In the genomic region with DNA sequence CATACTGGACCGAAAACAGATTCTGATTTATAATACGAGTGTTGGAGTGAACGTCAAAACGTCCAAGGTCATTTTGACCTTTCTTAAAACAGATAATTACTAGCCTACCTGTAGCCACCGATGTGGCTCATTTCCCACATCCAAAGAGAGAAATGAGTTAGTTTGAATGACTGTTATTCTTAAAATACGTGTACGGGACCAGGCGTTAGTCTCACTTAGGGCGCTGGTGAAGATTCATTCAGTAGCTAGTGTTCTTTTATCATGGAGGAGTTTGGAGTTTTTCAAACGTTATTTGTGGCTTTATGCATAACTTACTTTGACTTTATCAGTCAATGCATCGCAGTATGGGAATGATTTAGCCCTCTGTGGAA, we compare ENCODE assay signal across 10 cellular contexts. TPM values are rescaled to one million over a fixed set of nuclear protein-coding genes. Genes with fewer than 3 reads are reported as not detected.
DNase-seq lines count a peak whose midpoint lies in the region; ATAC-seq, FAIRE-seq and TF ChIP-seq lines count a peak whose summit lies in the region.
"Had no signal": no experiment of that assay in that cellular context is flagged by ENCODE, and none has a peak within 500 bp of the region (broad histone marks: within the 10 kb centered on the region; RNA-seq: fewer than 3 reads in every experiment).

No MANE protein-coding gene starts in this region.

- no peaks in the 10 kb centered on the region for H3K36me3 ChIP-seq in HepG2 (replicated peaks in 1 of 2; ENCODE audit: control insufficient read depth in 1 of 2, insufficient read depth in 2 of 2, low read length in 2 of 2)
- H3K36me3 ChIP-seq in tibial nerve = no peaks in the 10 kb centered on the region

- H3K4me3 ChIP-seq in astrocyte of the spinal cord (ENCODE audit: low read depth, low read length) (peak overlapping the region; percentile 75), HepG2 (replicated peaks in 1 of 3; ENCODE audit: insufficient read depth in 1 of 3, low read depth in 2 of 3, low read length in 3 of 3) (peak overlapping the region; percentile 71 to 84 (median 80)), tibial nerve (peak overlapping the region; percentile 8 to 80 (median 56))

- WGBS in HepG2 (ENCODE audit: low lambda C conversion rate) = 6% methylated on average over 11 of the region's 11 CpGs
- WGBS in tibial nerve, 2 donors = 31 to 36% methylated on average over 11 of the region's 11 CpGs

- H3K4me2 ChIP-seq in HepG2 (ENCODE audit: low read depth, low read length) = peak overlapping the region; percentile 94

- no peaks in the 10 kb centered on the region for H4K20me1 ChIP-seq in HepG2 (ENCODE audit: insufficient read depth, low read length)

- no peak for TF ChIP-seq RAD21 in HepG2 (CRISPR knock-in tag; IDR thresholded peaks at IDR 0.05)

- H2AFZ ChIP-seq in HepG2 (ENCODE audit: low read length) = no peak overlapping the region

- peaks cover 41% of the 10 kb centered on the region for H3K4me1 ChIP-seq in HepG2 (ENCODE audit: insufficient read depth, low read length)
- H3K4me1 ChIP-seq in tibial nerve = peaks cover 0 to 13% (median 0%) of the 10 kb centered on the region in 4 donors

- peak overlapping the region; percentile 75 for H3K9ac ChIP-seq in HepG2 (ENCODE audit: insufficient read depth, low read depth, low read length)

- H3K27ac ChIP-seq in HepG2 (ENCODE audit: extremely low read length, insufficient read depth, low read length) (no peak overlapping the region), tibial nerve (peak overlapping the region in 2 of 4 donors; percentile 62 to 83)

- no peaks in the 10 kb centered on the region for H3K36me3 Mint-ChIP-seq in activated CD8-positive, alpha-beta T cell treated with anti-CD3 and anti-CD28 coated beads, Interleukin-2, amount 10 ng/mL, durations not matched to agents 7 days and 5 days (ENCODE audit: low read depth)
- no peaks in the 10 kb centered on the region for H3K36me3 Mint-ChIP-seq in activated CD8-positive, alpha-beta T cell treated with anti-CD3 and anti-CD28 coated beads for 36 hours (ENCODE audit: low read depth)

- CTCF ChIA-PET in activated CD8-positive, alpha-beta T cell treated with anti-CD3 and anti-CD28 coated beads, Interleukin-2, amount 10 ng/mL, durations not matched to agents 7 days and 5 days (lab: Charles Lee) = interaction anchor here (1.7 kb wide), 1 partner anchor 17 kb away, joined by 5 read pairs; no protein-coding TSS in a partner anchor
- CTCF ChIA-PET in activated CD8-positive, alpha-beta T cell treated with anti-CD3 and anti-CD28 coated beads for 36 hours (lab: Charles Lee) = interaction anchor here (2.1 kb wide), 1 partner anchor 17 kb away, joined by 7 read pairs; no protein-coding TSS in a partner anchor
- CTCF ChIA-PET in HepG2 (lab: Yijun Ruan, JAX; ENCODE audit: low intra/inter-chr PET ratio, low total read pairs) = no interaction called here

- TSS peak; percentile 52 for BruUV-seq in HepG2 (replicated peaks; lab: Mats Ljungman, UMichigan)

- FAIRE-seq in HepG2 (lab: Jason Lieb, UNC) = no peak

- H3K4me3 Mint-ChIP-seq in activated CD8-positive, alpha-beta T cell treated with anti-CD3 and anti-CD28 coated beads, Interleukin-2, amount 10 ng/mL, durations not matched to agents 7 days and 5 days = peak overlapping the region; percentile 49
- no peak overlapping the region for H3K4me3 Mint-ChIP-seq in activated CD8-positive, alpha-beta T cell treated with anti-CD3 and anti-CD28 coated beads for 36 hours

- H3K9me3 ChIP-seq in HepG2 (ENCODE audit: low read length) (no peaks in the 10 kb centered on the region), tibial nerve (no peaks in the 10 kb centered on the region)

- ATAC-seq in activated CD8-positive, alpha-beta T cell treated with anti-CD3 and anti-CD28 coated beads, Interleukin-2, amount 10 ng/mL, durations not matched to agents 7 days and 5 days = no peak
- ATAC-seq in activated CD8-positive, alpha-beta T cell treated with anti-CD3 and anti-CD28 coated beads for 36 hours = no peak
- ATAC-seq in HepG2 (no peak), HG03039 (IDR thresholded peaks at IDR 0.05; ENCODE audit: unreplicated experiment) (no peak)

- H3K79me2 ChIP-seq in HepG2 (ENCODE audit: insufficient read depth, low read length) = peaks cover 19% of the 10 kb centered on the region

- DNase-seq in activated CD8-positive, alpha-beta T cell treated with anti-CD3 and anti-CD28 coated beads, Interleukin-2, amount 10 ng/mL, durations not matched to agents 7 days and 5 days = no peak
- DNase-seq in activated CD8-positive, alpha-beta T cell treated with anti-CD3 and anti-CD28 coated beads for 36 hours = no peak
- peak; percentile 7 for DNase-seq in astrocyte of the spinal cord (ENCODE audit: low read depth, low spot score)
- no peak for DNase-seq in HepG2 (ENCODE audit: low spot score)
- no peak for DNase-seq in tibial nerve (ENCODE audit: low spot score in 2 of 2)
- DNase-seq in AG08396 (ENCODE audit: low spot score) = no peak
- DNase-seq in RPMI8226 = no peak
- DNase-seq: AML-193, NCI-H1436 treated with DMSO at 0.1 percent for 48 hours had no signal

- POLR2A ChIA-PET in activated CD8-positive, alpha-beta T cell treated with anti-CD3 and anti-CD28 coated beads, Interleukin-2, amount 10 ng/mL, durations not matched to agents 7 days and 5 days (lab: Charles Lee) = no interaction called here
- POLR2A ChIA-PET in activated CD8-positive, alpha-beta T cell treated with anti-CD3 and anti-CD28 coated beads for 36 hours (lab: Charles Lee) = no interaction called here
- POLR2A ChIA-PET in HepG2 (lab: Yijun Ruan, JAX) = interaction anchor here (1.1 to 1.9 kb wide), 2 partner anchors 17 to 45 kb away, joined by 4 read pairs; no protein-coding TSS in a partner anchor

- TF ChIP-seq CTCF in activated CD8-positive, alpha-beta T cell treated with anti-CD3 and anti-CD28 coated beads for 36 hours (IDR thresholded peaks at IDR 0.05) = no peak
- TF ChIP-seq CTCF in astrocyte of the spinal cord (IDR thresholded peaks at IDR 0.05; ENCODE audit: low read depth, low read length) = no peak
- no peak for TF ChIP-seq CTCF in HepG2 (CRISPR knock-in tag; IDR thresholded peaks at IDR 0.05)
- TF ChIP-seq CTCF in tibial nerve (IDR thresholded peaks at IDR 0.05) = no peak

- intact Hi-C loops in activated CD8-positive, alpha-beta T cell treated with anti-CD3 and anti-CD28 coated beads for 36 hours (cut with micrococcal nuclease) = no loop called here
- intact Hi-C loops in HepG2 (cut with micrococcal nuclease; ENCODE audit: unreplicated experiment) = loop anchor here (5.0 kb wide), 2 partner anchors 102 to 212 kb away; no protein-coding TSS in a partner anchor

- H3K9me3 Mint-ChIP-seq in activated CD8-positive, alpha-beta T cell treated with anti-CD3 and anti-CD28 coated beads, Interleukin-2, amount 10 ng/mL, durations not matched to agents 7 days and 5 days (ENCODE audit: insufficient read depth) = no peaks in the 10 kb centered on the region
- H3K9me3 Mint-ChIP-seq in activated CD8-positive, alpha-beta T cell treated with anti-CD3 and anti-CD28 coated beads for 36 hours = no peaks in the 10 kb centered on the region

- no peak for TF ChIP-seq POLR2A in HepG2 (IDR thresholded peaks at IDR 0.05; ENCODE audit: insufficient read depth in 1 of 2, low read depth in 2 of 2, low read length in 2 of 2)
- TF ChIP-seq POLR2A in tibial nerve (IDR thresholded peaks at IDR 0.05) = no peak

- TF ChIP-seq EP300 in HepG2 (IDR thresholded peaks at IDR 0.05; ENCODE audit: low read depth in 2 of 2, low read length in 2 of 2) (no peak), HepG2 (CRISPR knock-in tag; IDR thresholded peaks at IDR 0.05; ENCODE audit: borderline replicate concordance) (no peak), tibial nerve (IDR thresholded peaks at IDR 0.05) (no peak)

- H3K27me3 ChIP-seq in HepG2 (ENCODE audit: control insufficient read depth in 1 of 2, insufficient read depth in 2 of 2, low read length in 2 of 2) (no peaks in the 10 kb centered on the region; a peak in 1 of 5 replicates), tibial nerve (no peaks in the 10 kb centered on the region)

- no peak overlapping the region for H3K27ac Mint-ChIP-seq in activated CD8-positive, alpha-beta T cell treated with anti-CD3 and anti-CD28 coated beads, Interleukin-2, amount 10 ng/mL, durations not matched to agents 7 days and 5 days
- H3K27ac Mint-ChIP-seq in activated CD8-positive, alpha-beta T cell treated with anti-CD3 and anti-CD28 coated beads for 36 hours = no peak overlapping the region

- peaks cover 40% of the 10 kb centered on the region for H3K27me3 Mint-ChIP-seq in activated CD8-positive, alpha-beta T cell treated with anti-CD3 and anti-CD28 coated beads, Interleukin-2, amount 10 ng/mL, durations not matched to agents 7 days and 5 days (ENCODE audit: low read depth)
- peaks cover 28% of the 10 kb centered on the region for H3K27me3 Mint-ChIP-seq in activated CD8-positive, alpha-beta T cell treated with anti-CD3 and anti-CD28 coated beads for 36 hours

- peaks cover 9% of the 10 kb centered on the region for H3K4me1 Mint-ChIP-seq in activated CD8-positive, alpha-beta T cell treated with anti-CD3 and anti-CD28 coated beads, Interleukin-2, amount 10 ng/mL, durations not matched to agents 7 days and 5 days (ENCODE audit: low read depth)
- H3K4me1 Mint-ChIP-seq in activated CD8-positive, alpha-beta T cell treated with anti-CD3 and anti-CD28 coated beads for 36 hours (ENCODE audit: low read depth) = peaks cover 5% of the 10 kb centered on the region

- in situ Hi-C loops in astrocyte of the spinal cord (cut with HindIII; ENCODE audit: low sequenced_read_pairs) = no loop called here
- in situ Hi-C loops in HepG2 (cut with HindIII; ENCODE audit: extremely low pct_ligation_motif_present, low pct_unique_long_range_greater_than_20kb) = loop anchor here (10.0 kb wide), 3 partner anchors 99 to 209 kb away; no protein-coding TSS in a partner anchor

RNA-seq across cellular contexts. Expression of gene BICC1, which starts 1.4 kb away (rescaled TPM):
- not detected for total RNA-seq in activated CD8-positive, alpha-beta T cell treated with anti-CD3 and anti-CD28 coated beads, Interleukin-2, amount 10 ng/mL, durations not matched to agents 7 days and 5 days
- not detected for total RNA-seq in activated CD8-positive, alpha-beta T cell treated with anti-CD3 and anti-CD28 coated beads for 36 hours
- total RNA-seq in HepG2 (2016; rRNA removed; fragmentation: Illumina TruSeq; extraction: Trizol) = 0.15 and 0.18 TPM in 2 replicates
- not detected in 2 replicates for total RNA-seq in HepG2 (2016; cell fraction: cytosol; rRNA removed; fragmentation: Illumina TruSeq; extraction: Trizol; ENCODE audit: low read depth)
- total RNA-seq in HepG2 (2016; cell fraction: insoluble cytoplasmic fraction; rRNA removed; fragmentation: Illumina TruSeq; extraction: Trizol) = 0.16 and 0.28 TPM in 2 replicates
- total RNA-seq in HepG2 (2016; cell fraction: membrane; rRNA removed; fragmentation: Illumina TruSeq; extraction: Trizol) = 0.03 and 0.06 TPM in 2 replicates
- total RNA-seq in HepG2 (2016; cell fraction: nucleus; rRNA removed; fragmentation: Illumina TruSeq; extraction: Trizol) = 0.13 and 0.40 TPM in 2 replicates
- 1.3 and 1.5 TPM in 2 replicates for polyA plus RNA-seq in HepG2 (2011; rRNA removed)
- polyA plus RNA-seq in HepG2 (2011; cell fraction: cytosol; rRNA removed) = 0.98 and 1.2 TPM in 2 replicates
- polyA plus RNA-seq in HepG2 (2011; cell fraction: nucleus; rRNA removed) = 1.0 and 1.8 TPM in 2 replicates
- 2.1 and 4.0 TPM in 2 replicates for polyA plus RNA-seq in HepG2 (2012)
- polyA plus RNA-seq in HepG2 (2016; cell fraction: cytosol; fragmentation: Illumina TruSeq; extraction: Trizol; ENCODE audit: low read depth) = not detected in 2 replicates
- polyA plus RNA-seq in HepG2 (2016; cell fraction: insoluble cytoplasmic fraction; fragmentation: Illumina TruSeq; extraction: Trizol; ENCODE audit: low read depth) = 0.14 and 0.22 TPM in 2 replicates
- 0.05 and 0.06 TPM in 2 replicates for polyA plus RNA-seq in HepG2 (2016; cell fraction: membrane; fragmentation: Illumina TruSeq; extraction: Trizol; ENCODE audit: low read depth)
- polyA plus RNA-seq in HepG2 (2016; cell fraction: nucleus; fragmentation: Illumina TruSeq; extraction: Trizol; ENCODE audit: insufficient read depth, low read depth) = 0.11 TPM in 2 replicates
- 8.3 and 12.6 TPM in 2 replicates for polyA minus RNA-seq in HepG2 (2011; rRNA and poly(A)+ RNA removed; ENCODE audit: low replicate concordance)
- 4.4 and 6.9 TPM in 2 replicates for polyA minus RNA-seq in HepG2 (2011; cell fraction: cytosol; rRNA and poly(A)+ RNA removed)
- 10.0 and 10.9 TPM in 2 replicates for polyA minus RNA-seq in HepG2 (2011; cell fraction: nucleus; rRNA and poly(A)+ RNA removed)
- total RNA-seq in tibial nerve = 10 to 100 TPM; 28.8 to 39.0 (median 30.5) TPM

Comparison
In these comparisons a context has a peak if more than half of its experiments do, and no peak if none do; other contexts are left out.
1. RNA of gene BICC1, which starts 1.4 kb away (total RNA-seq): 28.8 to 39.0 TPM in tibial nerve; 0.03 to 0.40 TPM in HepG2, not detected in activated CD8-positive, alpha-beta T cell treated with anti-CD3 and anti-CD28 coated beads, Interleukin-2, amount 10 ng/mL, durations not matched to agents 7 days and 5 days and not detected in activated CD8-positive, alpha-beta T cell treated with anti-CD3 and anti-CD28 coated beads for 36 hours; every median in the first group is over 10 times any median in the second.
2. Peak in every context shown above with its lines, with median percentiles within 50 percentile points of each other: H3K4me3 ChIP-seq.